8 cellular contexts compared by ENCODE assay signal in genomic region chr2:119760876-119761275, GRCh38. TPM values are rescaled to one million over a fixed set of nuclear protein-coding genes. Genes with fewer than 3 reads are reported as not detected.
DNase-seq lines count a peak whose midpoint lies in the region; FAIRE-seq lines count a peak whose summit lies in the region.

No MANE protein-coding gene starts in this region.

- intact Hi-C loops in CD4-positive, alpha-beta memory T cell (cut with micrococcal nuclease): no loop called here

- peaks cover 37 to 70% (median 47%) of the 10 kb centered on the region in 4 donors for H3K4me1 Mint-ChIP-seq in CD4-positive, alpha-beta memory T cell
- peaks cover 50% of the 10 kb centered on the region for H3K4me1 Mint-ChIP-seq in activated naive CD8-positive, alpha-beta T cell treated with anti-CD3 and anti-CD28 coated beads for 36 hours

- H3K27ac ChIP-seq in CD4-positive, alpha-beta memory T cell (ENCODE audit: low read depth, low read length): peak overlapping the region; percentile 78
- no peak overlapping the region for H3K27ac ChIP-seq in thymus (ENCODE audit: low read depth)

- DNase-seq in CD4-positive, alpha-beta memory T cell: peak in 1 of 5 donors; percentile 4
- DNase-seq in HT-29 (ENCODE audit: low spot score) (peak; percentile 52), putamen (ENCODE audit: low spot score) (no peak), NCI-H1105 treated with DMSO at 0.1 percent for 48 hours (lab: John Stamatoyannopoulos, UW) (no peak)
- no peak for DNase-seq in activated naive CD8-positive, alpha-beta T cell treated with anti-CD3 and anti-CD28 coated beads for 36 hours
- no peak for DNase-seq in activated effector memory CD4-positive, alpha-beta T cell treated with anti-CD3 and anti-CD28 coated beads, Interleukin-2, amount 50 U/mL, for 16 hours

- CTCF ChIA-PET in CD4-positive, alpha-beta memory T cell (lab: Charles Lee; ENCODE audit: partially characterized antibody): interaction anchor here (0.7 to 3.3 kb wide), 6 partner anchors 58 to 416 kb away, joined by 3 to 17 read pairs (median 5); no protein-coding TSS in a partner anchor

- no peaks in the 10 kb centered on the region for H3K9me3 ChIP-seq in CD4-positive, alpha-beta memory T cell (ENCODE audit: control insufficient read depth in 1 of 2, low read length in 2 of 2)
- H3K9me3 ChIP-seq in thymus (ENCODE audit: control insufficient read depth): no peaks in the 10 kb centered on the region

- peak overlapping the region; percentile 82 to 94 (median 92) for H3K4me3 Mint-ChIP-seq in CD4-positive, alpha-beta memory T cell
- H3K4me3 Mint-ChIP-seq in activated naive CD8-positive, alpha-beta T cell treated with anti-CD3 and anti-CD28 coated beads for 36 hours: peak overlapping the region; percentile 80

- H3K27me3 ChIP-seq in CD4-positive, alpha-beta memory T cell (ENCODE audit: insufficient read depth, low read length): no peaks in the 10 kb centered on the region
- no peaks in the 10 kb centered on the region for H3K27me3 ChIP-seq in thymus (ENCODE audit: control insufficient read depth, insufficient read depth)

- no peaks in the 10 kb centered on the region for H3K36me3 ChIP-seq in CD4-positive, alpha-beta memory T cell (ENCODE audit: insufficient read depth, low read length)
- no peaks in the 10 kb centered on the region for H3K36me3 ChIP-seq in thymus (ENCODE audit: control insufficient read depth, insufficient read depth)

- peaks cover 0 to 10% of the 10 kb centered on the region in 2 donors for H3K36me3 Mint-ChIP-seq in CD4-positive, alpha-beta memory T cell
- peaks cover 6% of the 10 kb centered on the region for H3K36me3 Mint-ChIP-seq in activated naive CD8-positive, alpha-beta T cell treated with anti-CD3 and anti-CD28 coated beads for 36 hours

- no peaks in the 10 kb centered on the region for H3K27me3 Mint-ChIP-seq in CD4-positive, alpha-beta memory T cell
- no peaks in the 10 kb centered on the region for H3K27me3 Mint-ChIP-seq in activated naive CD8-positive, alpha-beta T cell treated with anti-CD3 and anti-CD28 coated beads for 36 hours

- POLR2A ChIA-PET in CD4-positive, alpha-beta memory T cell (lab: Charles Lee; ENCODE audit: partially characterized antibody): interaction anchor here (1.0 to 2.3 kb wide), 9 partner anchors 9 to 415 kb away, joined by 3 to 29 read pairs (median 4); no protein-coding TSS in a partner anchor

- H3K4me1 ChIP-seq in CD4-positive, alpha-beta memory T cell (ENCODE audit: insufficient read depth, low read length): peaks cover 61% of the 10 kb centered on the region
- peaks cover 8% of the 10 kb centered on the region for H3K4me1 ChIP-seq in thymus (ENCODE audit: control insufficient read depth, insufficient read depth, low read length)

- peak overlapping the region; percentile 82 to 88 for H3K4me3 ChIP-seq in CD4-positive, alpha-beta memory T cell (ENCODE audit: low read length in 2 of 2)
- H3K4me3 ChIP-seq in thymus (ENCODE audit: low read length): peak overlapping the region; percentile 92

- H3K9me3 Mint-ChIP-seq in CD4-positive, alpha-beta memory T cell: no peaks in the 10 kb centered on the region
- no peaks in the 10 kb centered on the region for H3K9me3 Mint-ChIP-seq in activated naive CD8-positive, alpha-beta T cell treated with anti-CD3 and anti-CD28 coated beads for 36 hours

- peak overlapping the region; percentile 3 to 94 (median 90) for H3K27ac Mint-ChIP-seq in CD4-positive, alpha-beta memory T cell
- peak overlapping the region; percentile 76 for H3K27ac Mint-ChIP-seq in activated naive CD8-positive, alpha-beta T cell treated with anti-CD3 and anti-CD28 coated beads for 36 hours

- WGBS in thymus: 15% methylated on average over 5 of the region's 5 CpGs

- peak; percentile 90 for FAIRE-seq in islet of Langerhans (lab: Jason Lieb, UNC)

RNA-seq across cellular contexts. Expression of gene PTPN4, which starts 1.2 kb away (rescaled TPM):
- 10 to 100 TPM; 83.1 to 88.3 TPM for total RNA-seq in CD4-positive, alpha-beta memory T cell
- polyA plus RNA-seq in CD4-positive, alpha-beta memory T cell: 100 to 1,000 TPM in 1 of 2 donors, 10 to 100 TPM in 1; 97.4 to 137 TPM
- 45.4 and 69.3 TPM in 2 replicates for total RNA-seq in HT-29 (2014; rRNA removed; shearing (Covaris generic))
- 10 to 100 TPM; 32.9 to 34.7 TPM for total RNA-seq in activated naive CD8-positive, alpha-beta T cell treated with anti-CD3 and anti-CD28 coated beads for 36 hours
- 11.9 TPM for polyA plus RNA-seq in thymus
